ENCODE assay signal across 1 cellular context in the genomic region with DNA sequence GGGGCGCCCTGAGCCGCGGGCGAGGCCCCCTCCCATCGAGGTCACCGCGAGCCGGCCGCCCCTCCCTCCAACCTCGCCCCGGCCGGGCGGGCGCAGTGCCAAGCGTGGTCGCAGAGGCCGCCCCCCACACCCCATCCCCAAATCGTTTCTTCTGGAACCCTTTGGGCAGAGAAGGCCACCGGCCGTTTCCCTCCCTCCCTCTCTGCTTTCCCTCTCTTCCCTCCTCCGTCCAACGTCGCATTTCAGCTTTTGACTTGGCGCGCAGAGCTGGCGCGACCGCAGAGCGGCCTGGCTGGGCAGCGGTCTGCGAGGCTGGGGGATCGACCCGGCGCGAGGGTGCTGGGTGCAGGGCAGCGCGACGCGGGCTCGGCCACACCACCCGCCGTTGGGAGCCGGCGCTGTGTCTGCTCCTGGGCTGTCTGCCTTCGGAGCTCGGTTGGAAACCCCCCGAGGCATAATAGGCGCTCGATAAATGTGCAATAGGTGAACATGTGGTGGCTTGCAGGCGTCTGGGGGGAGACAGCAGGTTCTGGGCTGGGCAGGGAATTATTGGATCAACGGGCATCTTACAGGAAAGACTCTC.
TF ChIP-seq lines count a peak whose summit lies in the region.

No MANE protein-coding gene starts in this region.

TF ChIP-seq in SK-N-SH treated with all-trans-retinoic acid at 6 μM for 48 hours, 23 proteins besides CTCF, POLR2A, EP300 and RAD21 (continued from another document):
- TF ChIP-seq, protein P1, sequence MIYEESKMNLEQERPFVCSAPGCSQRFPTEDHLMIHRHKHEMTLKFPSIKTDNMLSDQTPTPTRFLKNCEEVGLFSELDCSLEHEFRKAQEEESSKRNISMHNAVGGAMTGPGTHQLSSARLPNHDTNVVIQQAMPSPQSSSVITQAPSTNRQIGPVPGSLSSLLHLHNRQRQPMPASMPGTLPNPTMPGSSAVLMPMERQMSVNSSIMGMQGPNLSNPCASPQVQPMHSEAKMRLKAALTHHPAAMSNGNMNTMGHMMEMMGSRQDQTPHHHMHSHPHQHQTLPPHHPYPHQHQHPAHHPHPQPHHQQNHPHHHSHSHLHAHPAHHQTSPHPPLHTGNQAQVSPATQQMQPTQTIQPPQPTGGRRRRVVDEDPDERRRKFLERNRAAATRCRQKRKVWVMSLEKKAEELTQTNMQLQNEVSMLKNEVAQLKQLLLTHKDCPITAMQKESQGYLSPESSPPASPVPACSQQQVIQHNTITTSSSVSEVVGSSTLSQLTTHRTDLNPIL (CRISPR knock-in tag; IDR thresholded peaks at IDR 0.05; ENCODE audit: low read depth) = no peak
- TF ChIP-seq, protein P2, sequence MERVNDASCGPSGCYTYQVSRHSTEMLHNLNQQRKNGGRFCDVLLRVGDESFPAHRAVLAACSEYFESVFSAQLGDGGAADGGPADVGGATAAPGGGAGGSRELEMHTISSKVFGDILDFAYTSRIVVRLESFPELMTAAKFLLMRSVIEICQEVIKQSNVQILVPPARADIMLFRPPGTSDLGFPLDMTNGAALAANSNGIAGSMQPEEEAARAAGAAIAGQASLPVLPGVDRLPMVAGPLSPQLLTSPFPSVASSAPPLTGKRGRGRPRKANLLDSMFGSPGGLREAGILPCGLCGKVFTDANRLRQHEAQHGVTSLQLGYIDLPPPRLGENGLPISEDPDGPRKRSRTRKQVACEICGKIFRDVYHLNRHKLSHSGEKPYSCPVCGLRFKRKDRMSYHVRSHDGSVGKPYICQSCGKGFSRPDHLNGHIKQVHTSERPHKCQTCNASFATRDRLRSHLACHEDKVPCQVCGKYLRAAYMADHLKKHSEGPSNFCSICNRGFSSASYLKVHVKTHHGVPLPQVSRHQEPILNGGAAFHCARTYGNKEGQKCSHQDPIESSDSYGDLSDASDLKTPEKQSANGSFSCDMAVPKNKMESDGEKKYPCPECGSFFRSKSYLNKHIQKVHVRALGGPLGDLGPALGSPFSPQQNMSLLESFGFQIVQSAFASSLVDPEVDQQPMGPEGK (CRISPR knock-in tag; IDR thresholded peaks at IDR 0.05; ENCODE audit: borderline replicate concordance) = no peak
- TF ChIP-seq ZNF8 (CRISPR knock-in tag; IDR thresholded peaks at IDR 0.05) = no peak
- no peak for TF ChIP-seq GLIS3 (CRISPR knock-in tag; IDR thresholded peaks at IDR 0.05)
